12 cellular contexts compared by ENCODE assay signal in the genomic region with DNA sequence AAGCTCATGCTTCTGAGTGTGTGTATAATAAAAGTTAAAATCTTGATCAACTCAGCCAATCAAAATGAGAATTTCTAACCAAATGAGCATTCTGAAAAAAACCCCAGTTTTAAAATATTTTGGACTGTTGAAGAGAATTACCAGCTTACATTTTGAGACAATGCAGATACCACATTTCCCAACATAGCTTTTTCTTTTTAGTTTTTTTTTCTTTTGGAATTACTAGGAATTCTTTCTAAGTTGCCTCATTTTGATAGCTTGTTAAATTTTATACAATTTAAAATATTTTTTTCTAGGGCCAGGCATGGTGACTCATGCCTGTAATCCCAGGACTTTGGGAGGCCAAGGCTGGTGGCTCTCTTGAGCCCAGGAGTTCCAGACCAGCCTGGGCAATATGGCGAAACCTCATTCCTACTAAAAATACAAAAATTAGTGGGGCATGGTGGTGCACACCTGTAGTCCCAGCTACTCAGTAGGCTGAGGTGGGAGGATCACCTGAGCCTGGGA. TPM values are rescaled to one million over a fixed set of nuclear protein-coding genes. Genes with fewer than 3 reads are reported as not detected.
DNase-seq lines count a peak whose midpoint lies in the region; ATAC-seq, FAIRE-seq and TF ChIP-seq lines count a peak whose summit lies in the region.
"Had no signal": no experiment of that assay in that cellular context is flagged by ENCODE, and none has a peak within 500 bp of the region (broad histone marks: within the 10 kb centered on the region; RNA-seq: fewer than 3 reads in every experiment).

No MANE protein-coding gene starts in this region.

- peaks cover 21% of the 10 kb centered on the region for H3K4me1 Mint-ChIP-seq in stimulated activated naive CD8-positive, alpha-beta T cell treated with anti-CD3 and anti-CD28 coated beads, Interleukin-15, Interleukin-2, amounts not matched to agents 100 ng/mL and 50 ng/mL, for 24 hours (ENCODE audit: low read depth)
- H3K4me1 Mint-ChIP-seq in stimulated activated naive CD8-positive, alpha-beta T cell treated with anti-CD3 and anti-CD28 coated beads, Interleukin-15, amount 100 ng/mL, for 72 hours = peaks cover 11% of the 10 kb centered on the region

- no peak for DNase-seq in stimulated activated naive CD8-positive, alpha-beta T cell treated with anti-CD3 and anti-CD28 coated beads, Interleukin-15, amount 100 ng/mL, for 72 hours
- DNase-seq in RPMI7951 (ENCODE audit: low read depth) (peak; percentile 13), fibroblast of the aortic adventitia (ENCODE audit: low read depth) (peak; percentile 58), GM12892 (ENCODE audit: insufficient read length) (no peak), germinal center (ENCODE audit: low spot score) (no peak), NCI-H1930 (lab: John Stamatoyannopoulos, UW) (no peak), retina (no peak)
- DNase-seq: left ventricle myocardium superior, NCI-H1417 had no signal

- H3K27me3 Mint-ChIP-seq in stimulated activated naive CD8-positive, alpha-beta T cell treated with anti-CD3 and anti-CD28 coated beads, Interleukin-15, Interleukin-2, amounts not matched to agents 100 ng/mL and 50 ng/mL, for 24 hours = no peaks in the 10 kb centered on the region
- no peaks in the 10 kb centered on the region for H3K27me3 Mint-ChIP-seq in stimulated activated naive CD8-positive, alpha-beta T cell treated with anti-CD3 and anti-CD28 coated beads, Interleukin-15, amount 100 ng/mL, for 72 hours

- no peaks in the 10 kb centered on the region for H3K36me3 Mint-ChIP-seq in stimulated activated naive CD8-positive, alpha-beta T cell treated with anti-CD3 and anti-CD28 coated beads, Interleukin-15, Interleukin-2, amounts not matched to agents 100 ng/mL and 50 ng/mL, for 24 hours (ENCODE audit: low read depth)

- no peaks in the 10 kb centered on the region for H3K9me3 Mint-ChIP-seq in stimulated activated naive CD8-positive, alpha-beta T cell treated with anti-CD3 and anti-CD28 coated beads, Interleukin-15, Interleukin-2, amounts not matched to agents 100 ng/mL and 50 ng/mL, for 24 hours
- no peaks in the 10 kb centered on the region for H3K9me3 Mint-ChIP-seq in stimulated activated naive CD8-positive, alpha-beta T cell treated with anti-CD3 and anti-CD28 coated beads, Interleukin-15, amount 100 ng/mL, for 72 hours
- H3K9me3 Mint-ChIP-seq: T-helper 1 cell treated with Interleukin-12 subunit alpha and Interleukin-12 subunit beta and Interleukin-4 antibody, amounts not matched to agents 30 μg/mL and 1 μg/mL, for 36 hours had no signal

- no peak overlapping the region for H3K4me3 ChIP-seq in fibroblast of the aortic adventitia (ENCODE audit: low read depth, low read length)

- no peak for TF ChIP-seq CTCF in fibroblast of the aortic adventitia (IDR thresholded peaks at IDR 0.05; ENCODE audit: insufficient read depth, low read length)

- FAIRE-seq in GM12892 (lab: Jason Lieb, UNC) = no peak
- FAIRE-seq: bronchial epithelial cell had no signal

- peak overlapping the region; percentile 94 for H3K4me3 Mint-ChIP-seq in stimulated activated naive CD8-positive, alpha-beta T cell treated with anti-CD3 and anti-CD28 coated beads, Interleukin-15, Interleukin-2, amounts not matched to agents 100 ng/mL and 50 ng/mL, for 24 hours
- H3K4me3 Mint-ChIP-seq in stimulated activated naive CD8-positive, alpha-beta T cell treated with anti-CD3 and anti-CD28 coated beads, Interleukin-15, amount 100 ng/mL, for 72 hours = no peak overlapping the region

- no peak for TF ChIP-seq POLR2A in GM12892 (IDR thresholded peaks at IDR 0.05; ENCODE audit: low read depth, low read length)

- no peak overlapping the region for H3K27ac Mint-ChIP-seq in stimulated activated naive CD8-positive, alpha-beta T cell treated with anti-CD3 and anti-CD28 coated beads, Interleukin-15, Interleukin-2, amounts not matched to agents 100 ng/mL and 50 ng/mL, for 24 hours
- H3K27ac Mint-ChIP-seq in stimulated activated naive CD8-positive, alpha-beta T cell treated with anti-CD3 and anti-CD28 coated beads, Interleukin-15, amount 100 ng/mL, for 72 hours = no peak overlapping the region

- ATAC-seq in stimulated activated naive CD8-positive, alpha-beta T cell treated with anti-CD3 and anti-CD28 coated beads, Interleukin-15, amount 100 ng/mL, for 72 hours = no peak
- ATAC-seq: left ventricle myocardium superior had no signal

RNA-seq across cellular contexts. Expression of a gene that starts 2.2 kb away (rescaled TPM):
- total RNA-seq in RPMI7951 (2014; rRNA removed; shearing (Covaris generic)) = 48.4 and 53.9 TPM in 2 replicates
- total RNA-seq in fibroblast of the aortic adventitia (ENCODE audit: low replicate concordance) = 7.4 and 23.3 TPM in 2 replicates
- 5.3 TPM for polyA plus RNA-seq in GM12892 (2012; ENCODE audit: missing spikeins)

Comparison
In these comparisons a context has a peak if more than half of its experiments do, and no peak if none do; other contexts are left out.
1. DNase-seq: peak in RPMI7951 (single experiment) and fibroblast of the aortic adventitia (single experiment); none in stimulated activated naive CD8-positive, alpha-beta T cell treated with anti-CD3 and anti-CD28 coated beads, Interleukin-15, amount 100 ng/mL, for 72 hours (0 of 2), GM12892 (single experiment), germinal center (single experiment), NCI-H1930 (0 of 2) and retina (single experiment).